Comparison of ENCODE assay signal across 2 cellular contexts in the genomic region with DNA sequence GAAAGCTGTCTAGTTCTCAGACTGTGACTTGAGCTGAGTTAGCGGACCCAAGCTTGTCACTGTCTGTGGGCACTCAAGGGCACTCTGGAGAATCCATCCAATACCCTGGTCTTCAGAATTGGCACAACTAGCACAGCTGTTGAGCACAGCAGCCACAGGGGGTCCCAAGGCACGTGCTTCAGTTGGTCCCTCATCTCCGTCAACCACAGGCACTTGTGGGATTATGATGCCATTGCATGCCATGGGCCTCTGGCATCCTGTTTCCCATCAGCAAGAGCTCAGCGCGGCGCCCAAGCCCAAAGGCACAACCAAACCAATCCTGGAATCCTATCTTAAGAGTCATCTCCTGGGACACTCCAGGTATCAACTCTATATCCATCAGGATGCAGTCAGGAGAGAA.
A peak's percentile ranks its signal among the peaks of the same experiment; 100 is the strongest.
TF ChIP-seq lines count a peak whose summit lies in the region.

No MANE protein-coding gene starts in this region.

TF ChIP-seq in HEK293, 187 proteins besides CTCF, POLR2A, EP300 and RAD21:
- TF ChIP-seq SCRT2 (tag by site-specific recombination; IDR thresholded peaks at IDR 0.05) (peak; percentile 31; the same call in 1 of the 2 replicates), KLF16 (tag by site-specific recombination; IDR thresholded peaks at IDR 0.05) (no peak)

TF ChIP-seq in K562, 482 proteins besides CTCF, POLR2A, EP300 and RAD21:
- TF ChIP-seq KLF13 (tag; IDR thresholded peaks at IDR 0.05; ENCODE audit: borderline replicate concordance, low read depth) (no peak), TARDBP (IDR thresholded peaks at IDR 0.05) (no peak), SP2 (IDR thresholded peaks at IDR 0.05; ENCODE audit: extremely low read depth, low read depth, low read length, poor library complexity, severe bottlenecking) (no peak), CEBPG (CRISPR knock-in tag; IDR thresholded peaks at IDR 0.05) (no peak), CEBPG (tag; conservative IDR thresholded peaks at IDR 0.05 in 1 of 2, IDR thresholded peaks at IDR 0.05 in 1 of 2) (no peak)
